ENCODE assay signal across 21 cellular contexts in genomic region chr4:121932212-121932974, GRCh38.
"Had no signal": no experiment of that assay in that cellular context is flagged by ENCODE, and none has a peak within 500 bp of the region (broad histone marks: within the 10 kb centered on the region; RNA-seq: fewer than 3 reads in every experiment).

No MANE protein-coding gene starts in this region.

- H3K36me3 ChIP-seq: heart right ventricle, left lung, sigmoid colon had no signal

- DNase-seq: activated CD4-positive, alpha-beta T cell treated with anti-CD3 and anti-CD28 coated beads, Interleukin-2, amount 10 ng/mL, durations not matched to agents 7 days and 5 days; activated CD8-positive, alpha-beta T cell treated with anti-CD3 and anti-CD28 coated beads, Interleukin-2, amount 10 ng/mL, durations not matched to agents 7 days and 5 days; activated naive CD4-positive, alpha-beta T cell treated with anti-CD3 and anti-CD28 coated beads for 36 hours; effector CD4-positive, alpha-beta T cell; foreskin fibroblast; heart right ventricle; midbrain; nephron progenitor cell; occipital lobe; sigmoid colon; stimulated activated CD4-positive, alpha-beta T cell treated with anti-CD3 and anti-CD28 coated beads, Interleukin-4, amount 100 ng/mL, for 1 hour; stimulated activated naive CD4-positive, alpha-beta T cell treated with Interleukin-2 at 50 U/mL for 16 hours; T-cell had no signal

- H3K27ac ChIP-seq: heart right ventricle, left lung, sigmoid colon, VCaP had no signal

- H3K4me1 ChIP-seq: heart right ventricle, left lung, sigmoid colon had no signal

- ATAC-seq: activated CD4-positive, CD25-positive, alpha-beta regulatory T cell treated with anti-CD3 and anti-CD28 coated beads, Interleukin-2, amount 50 U/mL, for 24 hours; activated CD8-positive, alpha-beta T cell treated with anti-CD3 and anti-CD28 coated beads, Interleukin-2, amount 10 ng/mL, durations not matched to agents 7 days and 5 days; activated T-helper 17 cell treated with anti-CD3 and anti-CD28 coated beads, Interleukin-2, amount 50 U/mL, for 72 hours; heart right ventricle; left lung; SK-N-SH treated with all-trans-retinoic acid at 6 μM for 48 hours; T-cell had no signal

- H3K27me3 ChIP-seq: sigmoid colon had no signal

- H3K4me3 Mint-ChIP-seq: activated CD4-positive, alpha-beta T cell treated with anti-CD3 and anti-CD28 coated beads, Interleukin-2, amount 10 ng/mL, durations not matched to agents 7 days and 5 days; activated CD8-positive, alpha-beta T cell treated with anti-CD3 and anti-CD28 coated beads, Interleukin-2, amount 10 ng/mL, durations not matched to agents 7 days and 5 days; activated naive CD4-positive, alpha-beta T cell treated with anti-CD3 and anti-CD28 coated beads for 36 hours; activated T-helper 17 cell treated with anti-CD3 and anti-CD28 coated beads, Interleukin-2, amount 50 U/mL, for 72 hours; brain; dendritic cell treated with granulocyte-macrophage colony-stimulating factor and Interleukin-4, amounts not matched to agents 40 ng/mL and 50 ng/mL, for 4 days; nephron progenitor cell; T-helper 2 cell treated with Interferon-gamma antibody and Interleukin-4, amounts not matched to agents 5 μg/mL and 100 μg/mL, for 36 hours had no signal

- H3K9me3 Mint-ChIP-seq: activated CD4-positive, alpha-beta T cell treated with anti-CD3 and anti-CD28 coated beads, Interleukin-2, amount 10 ng/mL, durations not matched to agents 7 days and 5 days; activated naive CD4-positive, alpha-beta T cell treated with anti-CD3 and anti-CD28 coated beads for 36 hours; activated T-helper 17 cell treated with anti-CD3 and anti-CD28 coated beads, Interleukin-2, amount 50 U/mL, for 72 hours; brain; dendritic cell treated with granulocyte-macrophage colony-stimulating factor and Interleukin-4, amounts not matched to agents 40 ng/mL and 50 ng/mL, for 4 days; nephron progenitor cell; T-cell; T-helper 2 cell treated with Interferon-gamma antibody and Interleukin-4, amounts not matched to agents 5 μg/mL and 100 μg/mL, for 36 hours had no signal

- H3K36me3 Mint-ChIP-seq: brain, T-cell had no signal

- H3K4me1 Mint-ChIP-seq: activated T-helper 17 cell treated with anti-CD3 and anti-CD28 coated beads, Interleukin-2, amount 50 U/mL, for 72 hours; brain had no signal

- H3K4me3 ChIP-seq: heart right ventricle, left lung, sigmoid colon had no signal

- H3K9me3 ChIP-seq: heart right ventricle, left lung, sigmoid colon had no signal

- H3K27ac Mint-ChIP-seq: activated CD4-positive, alpha-beta T cell treated with anti-CD3 and anti-CD28 coated beads, Interleukin-2, amount 10 ng/mL, durations not matched to agents 7 days and 5 days; activated CD8-positive, alpha-beta T cell treated with anti-CD3 and anti-CD28 coated beads, Interleukin-2, amount 10 ng/mL, durations not matched to agents 7 days and 5 days; activated naive CD4-positive, alpha-beta T cell treated with anti-CD3 and anti-CD28 coated beads for 36 hours; activated T-helper 17 cell treated with anti-CD3 and anti-CD28 coated beads, Interleukin-2, amount 50 U/mL, for 72 hours; brain; dendritic cell treated with granulocyte-macrophage colony-stimulating factor and Interleukin-4, amounts not matched to agents 40 ng/mL and 50 ng/mL, for 4 days; nephron progenitor cell; T-cell; T-helper 2 cell treated with Interferon-gamma antibody and Interleukin-4, amounts not matched to agents 5 μg/mL and 100 μg/mL, for 36 hours had no signal
